1 cellular context compared by ENCODE assay signal in the genomic region with DNA sequence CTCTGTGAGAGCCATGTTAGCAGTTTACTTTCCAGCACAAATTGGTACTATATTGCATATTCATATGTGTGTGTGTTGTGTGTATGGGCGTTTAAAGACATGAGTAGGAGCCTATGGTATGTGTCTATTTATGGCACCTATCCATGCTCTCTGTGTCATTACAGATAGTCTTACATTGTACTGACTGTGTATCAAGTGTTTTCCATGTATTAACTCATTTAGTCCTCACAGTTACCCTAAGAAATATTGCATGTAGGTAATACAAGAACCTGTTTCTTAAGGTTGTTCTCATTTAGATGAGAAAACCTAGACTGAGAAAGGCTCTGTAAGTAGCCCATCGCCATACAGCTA.
TF ChIP-seq lines count a peak whose summit lies in the region.

No MANE protein-coding gene starts in this region.

TF ChIP-seq in GM23338, 12 proteins besides CTCF, POLR2A, EP300 and RAD21:
- no peak for TF ChIP-seq STAT1 (IDR thresholded peaks at IDR 0.05; ENCODE audit: unreplicated experiment)
